ENCODE assay signal across 30 cellular contexts in genomic region chr12:51871918-51872688, GRCh38. TPM values are rescaled to one million over a fixed set of nuclear protein-coding genes. Genes with fewer than 3 reads are reported as not detected.
DNase-seq lines count a peak whose midpoint lies in the region; ATAC-seq and TF ChIP-seq lines count a peak whose summit lies in the region.
"Had no signal": no experiment of that assay in that cellular context is flagged by ENCODE, and none has a peak within 500 bp of the region (broad histone marks: within the 10 kb centered on the region; RNA-seq: fewer than 3 reads in every experiment).

No MANE protein-coding gene starts in this region.

- no peak overlapping the region for H2AFZ ChIP-seq in H9 (ENCODE audit: low read length)

- no peak overlapping the region for H3K4me2 ChIP-seq in H9 (ENCODE audit: insufficient read depth, insufficient read length, low read length)

- no peaks in the 10 kb centered on the region for H3K9me3 ChIP-seq in H9 (ENCODE audit: control insufficient read depth, low read depth, low read length)
- H3K9me3 ChIP-seq: gastroesophageal sphincter, sigmoid colon, SJSA1, suprapubic skin had no signal

- H2BK12ac ChIP-seq in H9 (ENCODE audit: insufficient read length, low read depth, low read length) = no peak overlapping the region

- H2BK20ac ChIP-seq in H9 (ENCODE audit: low read depth, low read length, poor library complexity, severe bottlenecking) = no peak overlapping the region

- no peaks in the 10 kb centered on the region for H3K79me2 ChIP-seq in H9 (ENCODE audit: insufficient read depth, low read length)

- H2BK120ac ChIP-seq in H9 (ENCODE audit: low read depth, low read length, poor library complexity, severe bottlenecking) = no peak overlapping the region

- no peak overlapping the region for H4K8ac ChIP-seq in H9 (replicated peaks; ENCODE audit: insufficient read length, low read depth, low read length)

- no peak overlapping the region for H3K27ac ChIP-seq in H9 (ENCODE audit: insufficient read length, low read depth, low read length)
- H3K27ac ChIP-seq: dorsolateral prefrontal cortex, gastroesophageal sphincter, sigmoid colon, SJSA1, suprapubic skin had no signal

- H3K27me3 Mint-ChIP-seq in H9 (ENCODE audit: low read depth) = peaks cover 50% of the 10 kb centered on the region
- peaks cover 42% of the 10 kb centered on the region for H3K27me3 Mint-ChIP-seq in T-helper 2 cell treated with Interferon-gamma antibody and Interleukin-4, amounts not matched to agents 5 μg/mL and 100 μg/mL, for 36 hours (ENCODE audit: low read depth)

- H3K4me1 Mint-ChIP-seq in H9 = peaks cover 50 to 67% of the 10 kb centered on the region in 2 experiments
- no peaks in the 10 kb centered on the region for H3K4me1 Mint-ChIP-seq in T-helper 2 cell treated with Interferon-gamma antibody and Interleukin-4, amounts not matched to agents 5 μg/mL and 100 μg/mL, for 36 hours (ENCODE audit: low read depth)

- intact Hi-C loops in posterior vena cava (cut with DNase I) = no loop called here

- H3K56ac ChIP-seq in H9 (ENCODE audit: insufficient read length, low read depth, low read length) = no peak overlapping the region

- H3K9me3 Mint-ChIP-seq in H9 = no peaks in the 10 kb centered on the region; a peak in 1 of 5 replicates
- no peaks in the 10 kb centered on the region for H3K9me3 Mint-ChIP-seq in T-helper 2 cell treated with Interferon-gamma antibody and Interleukin-4, amounts not matched to agents 5 μg/mL and 100 μg/mL, for 36 hours
- H3K9me3 Mint-ChIP-seq: activated CD8-positive, alpha-beta T cell treated with anti-CD3 and anti-CD28 coated beads for 36 hours; activated naive CD8-positive, alpha-beta T cell treated with anti-CD3 and anti-CD28 coated beads, Interleukin-2, amount 10 ng/mL, durations not matched to agents 7 days and 5 days; neural crest cell; T-cell had no signal

- no peak for ATAC-seq in GM21423 (IDR thresholded peaks at IDR 0.05; ENCODE audit: unreplicated experiment)
- ATAC-seq: activated CD8-positive, alpha-beta T cell treated with anti-CD3 and anti-CD28 coated beads for 36 hours; gastroesophageal sphincter; T-cell had no signal

- no peak overlapping the region; the same call in 1 of the 2 replicates for H3K14ac ChIP-seq in H9 (ENCODE audit: insufficient read depth, low read length)

- no peak overlapping the region for H3K4ac ChIP-seq in H9 (ENCODE audit: low read depth, low read length)

- no peak overlapping the region for H3K9ac ChIP-seq in H9 (ENCODE audit: extremely low read depth, insufficient read length, low read length)

- no peaks in the 10 kb centered on the region for H4K20me1 ChIP-seq in H9 (ENCODE audit: control insufficient read depth, insufficient read depth, insufficient read length)

- no peak overlapping the region for H3K23ac ChIP-seq in H9 (ENCODE audit: insufficient read length, low read depth, low read length)

- H2BK15ac ChIP-seq in H9 (ENCODE audit: low read depth, low read length) = no peak overlapping the region

- H3T11ph ChIP-seq in H9 (ENCODE audit: low read length) = no peak overlapping the region

- DNase-seq in H9 (no peak), NCI-H82 treated with DMSO at 0.1 percent for 48 hours (lab: John Stamatoyannopoulos, UW; ENCODE audit: unreplicated experiment) (peak; percentile 88), islet precursor cell (peak; percentile 58), posterior vena cava (ENCODE audit: low spot score) (peak; percentile 60), anterior cingulate cortex (lab: John Stamatoyannopoulos, UW) (no peak)
- no peak for DNase-seq in T-helper 2 cell treated with Interferon-gamma antibody and Interleukin-4, amounts not matched to agents 5 μg/mL and 100 μg/mL, for 36 hours (ENCODE audit: low spot score)
- no peak for DNase-seq in stimulated activated CD8-positive, alpha-beta memory T cell treated with anti-CD3 and anti-CD28 coated beads, Interleukin-4, amount 100 ng/mL, for 48 hours
- DNase-seq: activated CD4-positive, alpha-beta T cell treated with anti-CD3 and anti-CD28 coated beads for 1 hour; activated CD8-positive, alpha-beta T cell treated with anti-CD3 and anti-CD28 coated beads for 36 hours; C1 segment of cervical spinal cord; COR-L47; KG1; NCI-H1417 treated with DMSO at 0.1 percent for 48 hours; NCI-H2107; NCI-H446 treated with DMSO at 0.1 percent for 48 hours; NK-92 treated with Interleukin-12 subunit alpha and Interleukin-12 subunit beta, amount 100 ng/mL, for 24 hours; RPMI8226; sigmoid colon; stimulated activated CD4-positive, alpha-beta T cell treated with anti-CD3 and anti-CD28 coated beads, Interleukin-4, amount 100 ng/mL, for 24 hours; stimulated activated naive CD4-positive, alpha-beta T cell had no signal

- peak overlapping the region; percentile 30 for H3K18ac ChIP-seq in H9 (ENCODE audit: insufficient read length, low read depth, low read length)

- no peak overlapping the region for H2BK5ac ChIP-seq in H9 (ENCODE audit: insufficient read length, low read length)

- no peaks in the 10 kb centered on the region; a peak in 1 of 7 replicates for H3K36me3 Mint-ChIP-seq in H9 (ENCODE audit: insufficient read depth in 1 of 3, low read depth in 3 of 3)
- no peaks in the 10 kb centered on the region for H3K36me3 Mint-ChIP-seq in T-helper 2 cell treated with Interferon-gamma antibody and Interleukin-4, amounts not matched to agents 5 μg/mL and 100 μg/mL, for 36 hours (ENCODE audit: low read depth)
- H3K36me3 Mint-ChIP-seq: activated naive CD8-positive, alpha-beta T cell treated with anti-CD3 and anti-CD28 coated beads, Interleukin-2, amount 10 ng/mL, durations not matched to agents 7 days and 5 days; T-cell had no signal

- no peak overlapping the region for H4K5ac ChIP-seq in H9 (ENCODE audit: insufficient read length, low read depth, low read length)

- H2AK5ac ChIP-seq in H9 (ENCODE audit: insufficient read length, low read length) = no peak overlapping the region

- H3K27me3 ChIP-seq in H9 (ENCODE audit: insufficient read depth, low read length) = peaks cover 11% of the 10 kb centered on the region; the same call in 1 of the 2 replicates

- peaks cover 14% of the 10 kb centered on the region for H3K23me2 ChIP-seq in H9 (ENCODE audit: insufficient read length, low read depth, low read length, poor library complexity, severe bottlenecking)

- no peak for TF ChIP-seq CTCF in H9 (conservative IDR thresholded peaks at IDR 0.05)

- H3K79me1 ChIP-seq in H9 (ENCODE audit: insufficient read depth, low read depth, low read length, poor library complexity, severe bottlenecking) = no peaks in the 10 kb centered on the region

- no peaks in the 10 kb centered on the region for H3K4me1 ChIP-seq in H9 (ENCODE audit: insufficient read depth, low read length)

- no CpG with 5 or more reads among the region's 17 CpGs for WGBS in H9 (ENCODE audit: extremely low coverage, insufficient read length, low lambda C conversion rate)

- H3K4me3 Mint-ChIP-seq in H9 = no peak overlapping the region
- H3K4me3 Mint-ChIP-seq in T-helper 2 cell treated with Interferon-gamma antibody and Interleukin-4, amounts not matched to agents 5 μg/mL and 100 μg/mL, for 36 hours = no peak overlapping the region
- H3K4me3 Mint-ChIP-seq: activated CD8-positive, alpha-beta T cell treated with anti-CD3 and anti-CD28 coated beads for 36 hours; activated naive CD8-positive, alpha-beta T cell treated with anti-CD3 and anti-CD28 coated beads, Interleukin-2, amount 10 ng/mL, durations not matched to agents 7 days and 5 days; neural crest cell; T-cell had no signal

- no peak overlapping the region for H4K91ac ChIP-seq in H9 (ENCODE audit: insufficient read length, low read depth, low read length)

- no peak overlapping the region; a peak in 1 of 7 replicates for H3K27ac Mint-ChIP-seq in H9
- H3K27ac Mint-ChIP-seq in T-helper 2 cell treated with Interferon-gamma antibody and Interleukin-4, amounts not matched to agents 5 μg/mL and 100 μg/mL, for 36 hours = no peak overlapping the region
- H3K27ac Mint-ChIP-seq: activated CD8-positive, alpha-beta T cell treated with anti-CD3 and anti-CD28 coated beads for 36 hours; activated naive CD8-positive, alpha-beta T cell treated with anti-CD3 and anti-CD28 coated beads, Interleukin-2, amount 10 ng/mL, durations not matched to agents 7 days and 5 days; T-cell had no signal

RNA-seq across cellular contexts. Expression of gene ANKRD33, which starts 15.8 kb away (rescaled TPM):
- total RNA-seq in H9 (2021) (0.61 and 0.81 TPM in 2 replicates), posterior vena cava (not detected)
- total RNA-seq: activated CD8-positive, alpha-beta T cell treated with anti-CD3 and anti-CD28 coated beads for 36 hours; activated naive CD8-positive, alpha-beta T cell treated with anti-CD3 and anti-CD28 coated beads, Interleukin-2, amount 10 ng/mL, durations not matched to agents 7 days and 5 days; gastroesophageal sphincter; lower leg skin; mucosa of gallbladder; neural crest cell; sigmoid colon; SJSA1; suprapubic skin; T-cell had no signal

RNA-seq across cellular contexts. Expression of gene FIGNL2, which starts 23.6 kb away (rescaled TPM):
- total RNA-seq in H9 (2021) (19.5 and 19.7 TPM in 2 replicates), posterior vena cava (1 to 10 TPM in 1 of 2 donors, under 1 TPM in 1; 0.60 to 1.0 TPM)
- total RNA-seq: SJSA1 had no signal

RNA-seq across cellular contexts. Expression of gene ACVRL1, which starts 35.2 kb away (rescaled TPM):
- total RNA-seq in H9 (2021) (not detected in 2 replicates), posterior vena cava (10 to 100 TPM; 74.4 to 95.7 TPM)
- total RNA-seq: activated CD8-positive, alpha-beta T cell treated with anti-CD3 and anti-CD28 coated beads for 36 hours; activated naive CD8-positive, alpha-beta T cell treated with anti-CD3 and anti-CD28 coated beads, Interleukin-2, amount 10 ng/mL, durations not matched to agents 7 days and 5 days had no signal

Comparison
In these comparisons a context has a peak if more than half of its experiments do, and no peak if none do; other contexts are left out.
1. DNase-seq: peak in NCI-H82 treated with DMSO at 0.1 percent for 48 hours (single experiment), islet precursor cell (single experiment) and posterior vena cava (single experiment); none in H9 (single experiment), anterior cingulate cortex (0 of 58), T-helper 2 cell treated with Interferon-gamma antibody and Interleukin-4, amounts not matched to agents 5 μg/mL and 100 μg/mL, for 36 hours (single experiment) and stimulated activated CD8-positive, alpha-beta memory T cell treated with anti-CD3 and anti-CD28 coated beads, Interleukin-4, amount 100 ng/mL, for 48 hours (single experiment).
2. RNA of gene FIGNL2, which starts 23.6 kb away (total RNA-seq): 19.5 to 19.7 TPM in H9; 0.60 to 1.0 TPM in posterior vena cava; every median in the first group is over 10 times any median in the second.
3. RNA of gene ACVRL1, which starts 35.2 kb away (total RNA-seq): 74.4 to 95.7 TPM in posterior vena cava; not detected in H9; every median in the first group is over 10 times any median in the second.